In the genomic region with DNA sequence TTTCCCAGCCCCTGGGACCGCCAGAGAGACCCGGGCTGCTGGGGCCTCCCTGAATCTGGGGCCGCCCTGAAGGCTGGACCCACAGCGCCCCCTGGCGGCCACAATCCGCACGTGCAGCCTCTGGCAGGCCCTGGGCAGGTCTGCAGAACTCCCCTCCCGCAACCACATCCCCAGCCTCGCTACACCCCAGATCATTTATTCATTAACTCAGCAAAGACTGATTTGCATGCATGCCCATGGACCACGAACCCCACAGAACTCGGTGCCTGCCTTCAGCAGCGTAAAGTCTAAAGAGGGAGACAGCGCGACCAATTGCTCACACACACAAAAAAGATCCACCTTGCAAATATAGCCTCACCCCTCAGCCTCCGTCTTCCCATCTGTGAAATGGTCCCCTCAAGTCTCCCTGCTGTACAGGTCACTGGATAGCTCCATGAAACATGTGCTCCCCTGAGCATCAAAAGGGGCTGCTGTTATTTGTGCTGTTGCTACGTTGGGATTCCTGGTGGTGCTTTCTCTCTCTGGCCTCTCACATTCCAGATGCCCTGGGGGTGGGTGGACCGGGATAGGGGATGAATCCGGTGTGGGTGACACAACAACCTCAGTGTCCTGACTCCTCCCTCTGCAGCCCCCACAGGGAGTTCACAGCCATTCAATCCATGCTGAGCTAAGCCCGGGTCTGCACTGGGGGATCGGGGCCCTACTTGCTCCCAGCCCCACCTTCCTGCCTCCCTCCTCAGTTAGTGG, we compare ENCODE assay signal across 8 cellular contexts.
DNase-seq lines count a peak whose midpoint lies in the region; ATAC-seq and TF ChIP-seq lines count a peak whose summit lies in the region.

No MANE protein-coding gene starts in this region.

- H3K9me2 ChIP-seq in DOHH2 (replicated peaks; ENCODE audit: control insufficient read depth, low read length), result no peaks in the 10 kb centered on the region

- H3K9ac ChIP-seq in KMS-11, result no peak overlapping the region

- H3K27me3 ChIP-seq in DOHH2 (ENCODE audit: control insufficient read depth, low read length), result peaks cover 20% of the 10 kb centered on the region
- no peaks in the 10 kb centered on the region for H3K27me3 ChIP-seq in KMS-11 (ENCODE audit: insufficient read depth, low read depth)
- no peaks in the 10 kb centered on the region for H3K27me3 ChIP-seq in SJSA1 (replicated peaks)
- H3K27me3 ChIP-seq in psoas muscle (ENCODE audit: insufficient read depth in 3 of 3, low read length in 2 of 3), result no peaks in the 10 kb centered on the region
- H3K27me3 ChIP-seq in aorta (ENCODE audit: control insufficient read depth in 1 of 2, insufficient read depth in 2 of 2, low read length in 1 of 2), result no peaks in the 10 kb centered on the region

- no peaks in the 10 kb centered on the region for H3F3A ChIP-seq in DOHH2 (ENCODE audit: control insufficient read depth, insufficient read depth)

- H3K79me2 ChIP-seq in DOHH2 (ENCODE audit: control insufficient read depth, low read length) (no peaks in the 10 kb centered on the region), KMS-11 (ENCODE audit: insufficient read depth, low read depth) (no peaks in the 10 kb centered on the region)

- H3K4me2 ChIP-seq in DOHH2 (ENCODE audit: low read length) (no peak overlapping the region), KMS-11 (no peak overlapping the region)

- H3K9me3 ChIP-seq in DOHH2 (ENCODE audit: control insufficient read depth, insufficient read depth, low read length) (peaks cover 21% of the 10 kb centered on the region), SJSA1 (replicated peaks) (peaks cover 5% of the 10 kb centered on the region), psoas muscle (peaks cover 4% of the 10 kb centered on the region), aorta (ENCODE audit: control insufficient read depth, low read length) (no peaks in the 10 kb centered on the region)

- peak; percentile 87 to 91 for DNase-seq in SJSA1 (ENCODE audit: low read depth in 1 of 2, low spot score in 2 of 2)
- DNase-seq in activated naive CD4-positive, alpha-beta T cell treated with Interleukin-2 at 50 U/mL for 16 hours, result peak; percentile 84
- DNase-seq in Right ventricle myocardium superior, result peak; percentile 90
- DNase-seq in psoas muscle, result peak; percentile 81 to 88
- peak; percentile 88 to 94 for DNase-seq in aorta

- peaks cover 10% of the 10 kb centered on the region for H3K4me1 ChIP-seq in DOHH2 (ENCODE audit: control insufficient read depth, low read length)
- H3K4me1 ChIP-seq in KMS-11 (ENCODE audit: low read depth, poor library complexity, severe bottlenecking), result peaks cover 9% of the 10 kb centered on the region
- H3K4me1 ChIP-seq in SJSA1 (replicated peaks), result peaks cover 84% of the 10 kb centered on the region
- peaks cover 33% of the 10 kb centered on the region for H3K4me1 ChIP-seq in psoas muscle
- peaks cover 0 to 2% of the 10 kb centered on the region in 2 donors for H3K4me1 ChIP-seq in aorta (ENCODE audit: control insufficient read depth in 1 of 2, insufficient read depth in 2 of 2, low read length in 2 of 2)

- H3K4me3 ChIP-seq in DOHH2 (ENCODE audit: low read length), result no peak overlapping the region
- no peak overlapping the region for H3K4me3 ChIP-seq in KMS-11 (IDR thresholded peaks at IDR 0.05; ENCODE audit: insufficient read depth, low read depth, low read length)
- no peak overlapping the region for H3K4me3 ChIP-seq in SJSA1
- no peak overlapping the region for H3K4me3 ChIP-seq in psoas muscle
- no peak overlapping the region for H3K4me3 ChIP-seq in aorta (ENCODE audit: low read length in 2 of 2)

- TF ChIP-seq CTCF in DOHH2 (IDR thresholded peaks at IDR 0.05; ENCODE audit: low read depth, low read length, poor library complexity, severe bottlenecking), result peak; percentile 99
- TF ChIP-seq CTCF in KMS-11 (conservative IDR thresholded peaks at IDR 0.05; ENCODE audit: low read depth, low read length), result peak; percentile 89
- TF ChIP-seq CTCF in psoas muscle (IDR thresholded peaks at IDR 0.05), result peak; percentile 100

- intact Hi-C loops in Right ventricle myocardium superior (cut with DNase I) (loop anchor here (2.0 to 10.0 kb wide), 3 partner anchors 200 to 730 kb away; a partner anchor contains a TSS), psoas muscle (cut with DNase I) (loop anchor here (1.0 to 10.0 kb wide), 6 partner anchors 90 to 395 kb away; a partner anchor contains a TSS), aorta (cut with DNase I) (loop anchor here (2.0 to 10.0 kb wide), 8 partner anchors 198 to 715 kb away; a partner anchor contains a TSS)

- H2AFZ ChIP-seq in KMS-11 (ENCODE audit: low read depth), result no peak overlapping the region

- WGBS in psoas muscle, 3 donors, result 31 to 33% (median 31%) methylated on average over 20 of the region's 20 CpGs
- WGBS in aorta, 2 donors, result 28 to 29% methylated on average over 20 of the region's 20 CpGs

- H3K27ac ChIP-seq in DOHH2 (ENCODE audit: low read depth, low read length) (no peak overlapping the region), KMS-11 (no peak overlapping the region), SJSA1 (peak overlapping the region; percentile 75), psoas muscle (peak overlapping the region; percentile 86), aorta (ENCODE audit: low read depth in 1 of 2, low read length in 2 of 2) (no peak overlapping the region)

- H3K36me3 ChIP-seq in DOHH2 (ENCODE audit: control insufficient read depth, low read length), result no peaks in the 10 kb centered on the region
- H3K36me3 ChIP-seq in KMS-11 (ENCODE audit: insufficient read depth), result no peaks in the 10 kb centered on the region
- peaks cover 4% of the 10 kb centered on the region; the same call in 1 of the 2 replicates for H3K36me3 ChIP-seq in SJSA1
- no peaks in the 10 kb centered on the region for H3K36me3 ChIP-seq in psoas muscle (ENCODE audit: insufficient read depth in 1 of 2, low read depth in 1 of 2)
- no peaks in the 10 kb centered on the region for H3K36me3 ChIP-seq in aorta (ENCODE audit: control insufficient read depth in 1 of 2, insufficient read depth in 2 of 2, low read length in 1 of 2)

- ATAC-seq in GM21619 (IDR thresholded peaks at IDR 0.05; ENCODE audit: unreplicated experiment) (peak; percentile 66), Right ventricle myocardium superior (ENCODE audit: poor library complexity) (peak; percentile 81), psoas muscle (peak; percentile 72 to 85 (median 76)), aorta (ENCODE audit: low FRiP score) (peak; percentile 89)

- H4K20me1 ChIP-seq in DOHH2 (ENCODE audit: control insufficient read depth, insufficient read depth, low read depth, low read length) (no peaks in the 10 kb centered on the region; the same call in 1 of the 2 replicates), KMS-11 (ENCODE audit: insufficient read depth) (no peaks in the 10 kb centered on the region)

Comparison
In these comparisons a context has a peak if more than half of its experiments do, and no peak if none do; other contexts are left out.
1. H3K27ac ChIP-seq: peak in SJSA1 (single experiment) and psoas muscle (single experiment); none in DOHH2 (single experiment), KMS-11 (single experiment) and aorta (0 of 2).
2. Peak in every context shown above with its lines, with median percentiles within 50 percentile points of each other: CTCF ChIP-seq, ATAC-seq and DNase-seq.